9 cellular contexts compared by ENCODE assay signal in genomic region chr6:25601797-25602679, GRCh38. TPM values are rescaled to one million over a fixed set of nuclear protein-coding genes. Genes with fewer than 3 reads are reported as not detected.
DNase-seq lines count a peak whose midpoint lies in the region; ATAC-seq and TF ChIP-seq lines count a peak whose summit lies in the region.
"Had no signal": no experiment of that assay in that cellular context is flagged by ENCODE, and none has a peak within 500 bp of the region (broad histone marks: within the 10 kb centered on the region; RNA-seq: fewer than 3 reads in every experiment).

No MANE protein-coding gene starts in this region.

- no peaks in the 10 kb centered on the region for H3K9me2 ChIP-seq in PC-3 (replicated peaks; ENCODE audit: low read length)

- no peak overlapping the region for H3K4me3 ChIP-seq in PC-3 (ENCODE audit: low read length)

- ATAC-seq in PC-3 (peak; percentile 81), omental fat pad (ENCODE audit: low FRiP score) (peak; percentile 70), HG02610 (IDR thresholded peaks at IDR 0.05; ENCODE audit: unreplicated experiment) (no peak), GM19452 (IDR thresholded peaks at IDR 0.05; ENCODE audit: unreplicated experiment) (no peak)

- peak; percentile 59 for TF ChIP-seq RAD21 in Ishikawa (IDR thresholded peaks at IDR 0.05; ENCODE audit: low read depth)

- intact Hi-C loops in PC-3 (cut with micrococcal nuclease), result loop anchor here (1.0 to 5.0 kb wide), 6 partner anchors 45 to 745 kb away; no protein-coding TSS in a partner anchor

- H3K36me3 Mint-ChIP-seq in endothelial cell (ENCODE audit: low read depth, unreplicated experiment), result peaks cover 8% of the 10 kb centered on the region

- H3K9ac ChIP-seq in PC-3 (ENCODE audit: low read length), result no peak overlapping the region

- no peak for TF ChIP-seq EP300 in Ishikawa (IDR thresholded peaks at IDR 0.05; ENCODE audit: borderline replicate concordance)

- no TSS peak for BruUV-seq in PC-3 (replicated peaks; lab: Mats Ljungman, UMichigan)

- H3K9me3 Mint-ChIP-seq in endothelial cell (ENCODE audit: unreplicated experiment), result no peaks in the 10 kb centered on the region
- H3K9me3 Mint-ChIP-seq: memory B cell had no signal

- H3K4me3 Mint-ChIP-seq in endothelial cell (ENCODE audit: unreplicated experiment), result no peak overlapping the region
- H3K4me3 Mint-ChIP-seq: memory B cell had no signal

- peaks cover 7% of the 10 kb centered on the region; the same call in 1 of the 2 replicates for H3K4me1 ChIP-seq in PC-3 (ENCODE audit: insufficient read depth, low read length)

- H3K27me3 ChIP-seq in PC-3 (ENCODE audit: low read length), result no peaks in the 10 kb centered on the region

- H3K4me1 Mint-ChIP-seq in endothelial cell (ENCODE audit: unreplicated experiment), result peaks cover 62% of the 10 kb centered on the region
- H3K4me1 Mint-ChIP-seq: memory B cell had no signal

- no peaks in the 10 kb centered on the region for H3K9me3 ChIP-seq in PC-3 (ENCODE audit: low read length)

- peak overlapping the region; percentile 74 for H3K27ac Mint-ChIP-seq in endothelial cell (ENCODE audit: unreplicated experiment)
- H3K27ac Mint-ChIP-seq: memory B cell had no signal

- H3F3A ChIP-seq in PC-3 (ENCODE audit: low read length, unreplicated experiment), result no peaks in the 10 kb centered on the region

- H3K79me2 ChIP-seq in PC-3 (ENCODE audit: low read length), result no peaks in the 10 kb centered on the region

- DNase-seq in COR-L47 (lab: John Stamatoyannopoulos, UW) (peak; percentile 59), PC-3 (peak; percentile 70), endothelial cell (ENCODE audit: low spot score) (no peak), omental fat pad (ENCODE audit: low spot score) (no peak), NCI-H128 (lab: John Stamatoyannopoulos, UW; ENCODE audit: unreplicated experiment) (no peak)

- POLR2A ChIA-PET in PC-3 (lab: Charles Lee; ENCODE audit: unreplicated experiment), result interaction anchor here (0.6 kb wide), 1 partner anchor 32 kb away, joined by 3 read pairs; no protein-coding TSS in a partner anchor

- H4K20me1 ChIP-seq in PC-3 (ENCODE audit: low read length), result no peaks in the 10 kb centered on the region

- H3K27me3 Mint-ChIP-seq in endothelial cell (ENCODE audit: unreplicated experiment), result no peaks in the 10 kb centered on the region
- H3K27me3 Mint-ChIP-seq: memory B cell had no signal

- CTCF ChIA-PET in PC-3 (lab: Charles Lee), result interaction anchor here (0.6 to 0.8 kb wide), 3 partner anchors 114 to 379 kb away, joined by 3 to 4 read pairs (median 3); no protein-coding TSS in a partner anchor

- H3K4me2 ChIP-seq in PC-3 (ENCODE audit: low read length), result 0 out of 2 replicates have a peak overlapping the region, but pooled peaks have one; percentile 4

- no peak overlapping the region for H3K27ac ChIP-seq in PC-3 (ENCODE audit: low read length)

- TF ChIP-seq CTCF in PC-3 (conservative IDR thresholded peaks at IDR 0.05; ENCODE audit: low read depth, low read length) (peak; percentile 87), endothelial cell (IDR thresholded peaks at IDR 0.05; ENCODE audit: unreplicated experiment) (peak; percentile 63), omental fat pad (IDR thresholded peaks at IDR 0.05) (no peak)

- H3K36me3 ChIP-seq in PC-3 (ENCODE audit: low read depth, low read length), result no peaks in the 10 kb centered on the region

- no peak overlapping the region for H2AFZ ChIP-seq in PC-3 (ENCODE audit: low read length)

TF ChIP-seq in Ishikawa, 13 proteins besides CTCF, POLR2A, EP300 and RAD21:
- no peak for TF ChIP-seq CREB1 (IDR thresholded peaks at IDR 0.05; ENCODE audit: low read depth)
- no peak for TF ChIP-seq MAX (IDR thresholded peaks at IDR 0.05)
- no peak for TF ChIP-seq NFIC (IDR thresholded peaks at IDR 0.05)
- no peak for TF ChIP-seq EGR1 (IDR thresholded peaks at IDR 0.05)
- no peak for TF ChIP-seq TCF12 (IDR thresholded peaks at IDR 0.05; ENCODE audit: low read depth)
- TF ChIP-seq FOXM1 (IDR thresholded peaks at IDR 0.05; ENCODE audit: borderline replicate concordance, low read depth), result no peak
- no peak for TF ChIP-seq CEBPB (IDR thresholded peaks at IDR 0.05)
- no peak for TF ChIP-seq TAF1 (IDR thresholded peaks at IDR 0.05; ENCODE audit: low read depth)
- TF ChIP-seq USF1 (IDR thresholded peaks at IDR 0.05), result no peak
- TF ChIP-seq REST (IDR thresholded peaks at IDR 0.05; ENCODE audit: low read depth), result no peak
- TF ChIP-seq ZBTB7A (IDR thresholded peaks at IDR 0.05; ENCODE audit: low read depth), result no peak
- no peak for TF ChIP-seq YY1 (IDR thresholded peaks at IDR 0.05; ENCODE audit: low read depth)
- no peak for TF ChIP-seq TEAD4 (IDR thresholded peaks at IDR 0.05)

RNA-seq across cellular contexts. Expression of gene SCGN, which starts 50.0 kb away (rescaled TPM):
- total RNA-seq in PC-3 (2014; rRNA removed), result not detected in 2 replicates
- 0.85 TPM for total RNA-seq in endothelial cell (ENCODE audit: unreplicated experiment)
- 10 to 100 TPM in 1 of 4 donors, 1 to 10 TPM in 3; 2.4 to 18.1 (median 6.4) TPM for total RNA-seq in omental fat pad

Comparison
In these comparisons a context has a peak if more than half of its experiments do, and no peak if none do; other contexts are left out.
1. DNase-seq: peak in COR-L47 (single experiment) and PC-3 (single experiment); none in endothelial cell (single experiment), omental fat pad (single experiment) and NCI-H128 (single experiment).
2. ATAC-seq: peak in PC-3 (single experiment) and omental fat pad (single experiment); none in HG02610 (single experiment) and GM19452 (single experiment).
3. CTCF ChIP-seq: peak in PC-3 (single experiment) and endothelial cell (single experiment); none in omental fat pad (0 of 3).